In genomic region chr1:174072546-174072945, GRCh38 we compare ENCODE assay signal across 1 cellular context.
TF ChIP-seq lines count a peak whose summit lies in the region.

No MANE protein-coding gene starts in this region.

TF ChIP-seq in GM23338, 12 proteins besides CTCF, POLR2A, EP300 and RAD21 (continued from another document):
- TF ChIP-seq, protein P1, sequence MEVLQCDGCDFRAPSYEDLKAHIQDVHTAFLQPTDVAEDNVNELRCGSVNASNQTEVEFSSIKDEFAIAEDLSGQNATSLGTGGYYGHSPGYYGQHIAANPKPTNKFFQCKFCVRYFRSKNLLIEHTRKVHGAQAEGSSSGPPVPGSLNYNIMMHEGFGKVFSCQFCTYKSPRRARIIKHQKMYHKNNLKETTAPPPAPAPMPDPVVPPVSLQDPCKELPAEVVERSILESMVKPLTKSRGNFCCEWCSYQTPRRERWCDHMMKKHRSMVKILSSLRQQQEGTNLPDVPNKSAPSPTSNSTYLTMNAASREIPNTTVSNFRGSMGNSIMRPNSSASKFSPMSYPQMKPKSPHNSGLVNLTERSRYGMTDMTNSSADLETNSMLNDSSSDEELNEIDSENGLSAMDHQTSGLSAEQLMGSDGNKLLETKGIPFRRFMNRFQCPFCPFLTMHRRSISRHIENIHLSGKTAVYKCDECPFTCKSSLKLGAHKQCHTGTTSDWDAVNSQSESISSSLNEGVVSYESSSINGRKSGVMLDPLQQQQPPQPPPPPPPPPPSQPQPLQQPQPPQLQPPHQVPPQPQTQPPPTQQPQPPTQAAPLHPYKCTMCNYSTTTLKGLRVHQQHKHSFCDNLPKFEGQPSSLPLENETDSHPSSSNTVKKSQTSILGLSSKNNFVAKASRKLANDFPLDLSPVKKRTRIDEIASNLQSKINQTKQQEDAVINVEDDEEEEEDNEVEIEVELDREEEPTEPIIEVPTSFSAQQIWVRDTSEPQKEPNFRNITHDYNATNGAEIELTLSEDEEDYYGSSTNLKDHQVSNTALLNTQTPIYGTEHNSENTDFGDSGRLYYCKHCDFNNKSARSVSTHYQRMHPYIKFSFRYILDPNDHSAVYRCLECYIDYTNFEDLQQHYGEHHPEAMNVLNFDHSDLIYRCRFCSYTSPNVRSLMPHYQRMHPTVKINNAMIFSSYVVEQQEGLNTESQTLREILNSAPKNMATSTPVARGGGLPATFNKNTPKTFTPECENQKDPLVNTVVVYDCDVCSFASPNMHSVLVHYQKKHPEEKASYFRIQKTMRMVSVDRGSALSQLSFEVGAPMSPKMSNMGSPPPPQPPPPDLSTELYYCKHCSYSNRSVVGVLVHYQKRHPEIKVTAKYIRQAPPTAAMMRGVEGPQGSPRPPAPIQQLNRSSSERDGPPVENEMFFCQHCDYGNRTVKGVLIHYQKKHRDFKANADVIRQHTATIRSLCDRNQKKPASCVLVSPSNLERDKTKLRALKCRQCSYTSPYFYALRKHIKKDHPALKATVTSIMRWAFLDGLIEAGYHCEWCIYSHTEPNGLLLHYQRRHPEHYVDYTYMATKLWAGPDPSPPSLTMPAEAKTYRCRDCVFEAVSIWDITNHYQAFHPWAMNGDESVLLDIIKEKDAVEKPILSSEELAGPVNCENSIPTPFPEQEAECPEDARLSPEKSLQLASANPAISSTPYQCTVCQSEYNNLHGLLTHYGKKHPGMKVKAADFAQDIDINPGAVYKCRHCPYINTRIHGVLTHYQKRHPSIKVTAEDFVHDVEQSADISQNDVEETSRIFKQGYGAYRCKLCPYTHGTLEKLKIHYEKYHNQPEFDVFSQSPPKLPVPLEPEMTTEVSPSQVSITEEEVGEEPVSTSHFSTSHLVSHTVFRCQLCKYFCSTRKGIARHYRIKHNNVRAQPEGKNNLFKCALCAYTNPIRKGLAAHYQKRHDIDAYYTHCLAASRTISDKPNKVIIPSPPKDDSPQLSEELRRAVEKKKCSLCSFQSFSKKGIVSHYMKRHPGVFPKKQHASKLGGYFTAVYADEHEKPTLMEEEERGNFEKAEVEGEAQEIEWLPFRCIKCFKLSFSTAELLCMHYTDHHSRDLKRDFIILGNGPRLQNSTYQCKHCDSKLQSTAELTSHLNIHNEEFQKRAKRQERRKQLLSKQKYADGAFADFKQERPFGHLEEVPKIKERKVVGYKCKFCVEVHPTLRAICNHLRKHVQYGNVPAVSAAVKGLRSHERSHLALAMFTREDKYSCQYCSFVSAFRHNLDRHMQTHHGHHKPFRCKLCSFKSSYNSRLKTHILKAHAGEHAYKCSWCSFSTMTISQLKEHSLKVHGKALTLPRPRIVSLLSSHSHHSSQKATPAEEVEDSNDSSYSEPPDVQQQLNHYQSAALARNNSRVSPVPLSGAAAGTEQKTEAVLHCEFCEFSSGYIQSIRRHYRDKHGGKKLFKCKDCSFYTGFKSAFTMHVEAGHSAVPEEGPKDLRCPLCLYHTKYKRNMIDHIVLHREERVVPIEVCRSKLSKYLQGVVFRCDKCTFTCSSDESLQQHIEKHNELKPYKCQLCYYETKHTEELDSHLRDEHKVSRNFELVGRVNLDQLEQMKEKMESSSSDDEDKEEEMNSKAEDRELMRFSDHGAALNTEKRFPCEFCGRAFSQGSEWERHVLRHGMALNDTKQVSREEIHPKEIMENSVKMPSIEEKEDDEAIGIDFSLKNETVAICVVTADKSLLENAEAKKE (CRISPR knock-in tag; IDR thresholded peaks at IDR 0.05) = no peak
- TF ChIP-seq POLR2AphosphoS5 (IDR thresholded peaks at IDR 0.05; ENCODE audit: low read depth) (no peak), JUNB (IDR thresholded peaks at IDR 0.05; ENCODE audit: unreplicated experiment) (no peak), NANOG (IDR thresholded peaks at IDR 0.05; ENCODE audit: borderline replicate concordance) (no peak), ZNF114 (CRISPR knock-in tag; IDR thresholded peaks at IDR 0.05) (no peak), STAT1 (IDR thresholded peaks at IDR 0.05; ENCODE audit: unreplicated experiment) (no peak), EZH2phosphoT487 (IDR thresholded peaks at IDR 0.05; ENCODE audit: unreplicated experiment) (no peak), REST (IDR thresholded peaks at IDR 0.05; ENCODE audit: unreplicated experiment) (no peak)
